In the genomic region with DNA sequence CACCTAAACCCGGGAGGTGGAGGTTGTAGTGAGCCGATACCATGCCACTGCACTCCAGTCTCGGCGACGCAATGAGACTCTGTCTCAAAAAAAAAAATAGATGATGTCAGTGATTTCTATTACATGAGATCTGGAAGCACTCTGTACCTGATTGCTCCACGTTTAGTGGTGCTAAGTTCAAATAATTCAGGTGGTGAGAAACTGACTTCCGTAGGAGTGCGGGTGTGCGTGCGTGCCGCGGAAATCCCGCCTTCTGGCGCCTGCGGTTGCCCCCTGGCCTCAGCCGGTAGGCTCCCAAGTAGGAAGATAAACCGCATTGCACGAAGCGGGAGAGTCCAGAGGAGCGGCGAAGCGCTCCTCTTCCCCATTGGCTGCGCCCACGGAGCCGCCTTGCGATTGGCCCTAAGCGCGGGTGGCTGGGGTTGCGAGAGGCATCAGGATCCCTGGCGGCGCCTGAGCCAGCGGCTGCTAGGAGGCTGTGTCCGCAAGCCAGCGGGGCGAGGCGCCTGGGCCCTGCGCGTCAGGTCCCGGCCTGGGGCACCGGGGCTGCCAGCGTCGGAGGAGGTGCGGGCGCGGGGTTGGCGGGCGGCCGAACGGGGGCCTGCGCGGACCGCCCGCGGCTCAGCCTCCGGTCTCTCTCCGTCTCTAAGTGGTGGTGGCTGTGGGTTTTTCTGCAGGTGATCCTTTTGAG, we compare ENCODE assay signal across 9 cellular contexts. TPM values are rescaled to one million over a fixed set of nuclear protein-coding genes. Genes with fewer than 3 reads are reported as not detected.
A peak's percentile ranks its signal among the peaks of the same experiment; 100 is the strongest.
DNase-seq lines count a peak whose midpoint lies in the region; ATAC-seq, FAIRE-seq and TF ChIP-seq lines count a peak whose summit lies in the region.
"Not testable (repeated sequence)": the region's sequence is repeated elsewhere in the genome, so short reads cannot be mapped to it uniquely, and the experiment has no call there.
"Had no signal": no experiment of that assay in that cellular context is flagged by ENCODE, and none has a peak within 500 bp of the region (broad histone marks: within the 10 kb centered on the region; RNA-seq: fewer than 3 reads in every experiment).

No MANE protein-coding gene starts in this region.

- H3K4me1 ChIP-seq in GM12878 (ENCODE audit: control insufficient read depth, insufficient read depth, low read length) = not testable (repeated sequence)

- in situ Hi-C loops in GM12878 (cut with MboI) = not testable (repeated sequence)

- H4K20me1 ChIP-seq in GM12878 (ENCODE audit: control insufficient read depth, insufficient read depth) = not testable (repeated sequence)

- not testable (repeated sequence) for H3K36me3 ChIP-seq in GM12878 (ENCODE audit: control insufficient read depth in 2 of 2, insufficient read depth in 2 of 2, low read length in 1 of 2)

- RAD21 ChIA-PET in GM12878 (lab: Charles Lee; ENCODE audit: unreplicated experiment) = not testable (repeated sequence)

- not testable (repeated sequence) for H3K27me3 ChIP-seq in GM12878 (replicated peaks in 1 of 2; ENCODE audit: control insufficient read depth in 2 of 2, insufficient read depth in 2 of 2, low read length in 1 of 2)

- DNase-seq in 8988T = peak; percentile 41
- DNase-seq in HEK293T (ENCODE audit: extremely low spot score) = peak; percentile 35
- DNase-seq in NCI-H748 treated with DMSO at 0.1 percent for 48 hours (lab: John Stamatoyannopoulos, UW) = peak; percentile 41
- DNase-seq in activated CD4-positive, alpha-beta T cell treated with anti-CD3 and anti-CD28 coated beads, Interleukin-2, amount 50 U/mL, for 4 hours = peak; percentile 56 to 60
- DNase-seq in GM12878 (ENCODE audit: low read depth, low spot score) = not testable (repeated sequence)
- DNase-seq in glomerular endothelial cell (ENCODE audit: extremely low read depth, low read depth, low spot score) = peak; percentile 20
- peak; percentile 15 for DNase-seq in mucosa of gallbladder (ENCODE audit: low spot score)
- peak; percentile 49 for DNase-seq in stimulated activated CD4-positive, alpha-beta T cell treated with anti-CD3 and anti-CD28 coated beads, Interleukin-2, amount 100 ng/mL, for 4 hours (ENCODE audit: low read depth)

- TF ChIP-seq POLR2A in GM12878 (IDR thresholded peaks at IDR 0.05; ENCODE audit: low read depth, low read length) = not testable (repeated sequence)

- not testable (repeated sequence) for H3K79me2 ChIP-seq in GM12878 (ENCODE audit: control insufficient read depth, insufficient read depth, low read length)

- not testable (repeated sequence) for BruUV-seq in GM12878 (replicated peaks; lab: Mats Ljungman, UMichigan)

- 26% methylated on average over 31 of the region's 56 CpGs for WGBS in GM12878 (ENCODE audit: insufficient coverage, insufficient replicate concordance, low lambda C conversion rate, missing lambda C conversion rate)

- intact Hi-C loops in GM12878 (cut with micrococcal nuclease; ENCODE audit: unreplicated experiment) = not testable (repeated sequence)

- not testable (repeated sequence) for H3K4me3 ChIP-seq in GM12878

- H3K9me3 ChIP-seq in GM12878 (replicated peaks; ENCODE audit: control insufficient read depth, insufficient read depth, low read length) = not testable (repeated sequence)

- H2AFZ ChIP-seq in GM12878 (ENCODE audit: control insufficient read depth, low read depth, low read length) = not testable (repeated sequence)

- not testable (repeated sequence) for TF ChIP-seq CTCF in GM12878 (IDR thresholded peaks at IDR 0.05 in 2 of 3, conservative IDR thresholded peaks at IDR 0.05 in 1 of 3; ENCODE audit: control insufficient read depth in 2 of 3, extremely low read depth in 1 of 3, insufficient read depth in 1 of 3, low read depth in 3 of 3, low read length in 3 of 3)

- peak; percentile 38; the same call in 2 of the 3 replicates for ATAC-seq in GM12878

- H3K9ac ChIP-seq in GM12878 (ENCODE audit: control insufficient read depth, insufficient read depth, low read length) = not testable (repeated sequence)

- not testable (repeated sequence) for FAIRE-seq in GM12878 (lab: Jason Lieb, UNC)

- POLR2A ChIA-PET in HEK293T (lab: Yijun Ruan, JAX); GM12878 (lab: Charles Lee): not testable (repeated sequence)

- not testable (repeated sequence) for H3K4me2 ChIP-seq in GM12878 (ENCODE audit: control insufficient read depth, insufficient read depth)

- TF ChIP-seq RAD21 in GM12878 (IDR thresholded peaks at IDR 0.05; ENCODE audit: insufficient read depth, low read depth, low read length) = not testable (repeated sequence)

- not testable (repeated sequence) for TF ChIP-seq EP300 in GM12878 (IDR thresholded peaks at IDR 0.05; ENCODE audit: borderline replicate concordance in 1 of 2, control insufficient read depth in 1 of 2, low read depth in 2 of 2, low read length in 2 of 2)

- CTCF ChIA-PET in HEK293T (lab: Yijun Ruan, JAX); GM12878 (lab: Yijun Ruan, JAX): not testable (repeated sequence)

- H3K27ac ChIP-seq in GM12878 (ENCODE audit: control insufficient read depth, insufficient read depth) = not testable (repeated sequence)

- SMC1A ChIA-PET in GM12878 (lab: Charles Lee; ENCODE audit: uncharacterized antibody, unreplicated experiment) = not testable (repeated sequence)

TF ChIP-seq in HEK293T, 16 proteins besides CTCF, POLR2A, EP300 and RAD21:
- peak; percentile 91 for TF ChIP-seq L3MBTL2 (conservative IDR thresholded peaks at IDR 0.05)
TF ChIP-seq in HEK293T: peak in this region for 1; not testable (repeated sequence) for 15.

RNA-seq across cellular contexts. Expression of gene GOLGA6L7, which starts 16.4 kb away (rescaled TPM):
- total RNA-seq in GM12878 (2013; cell fraction: nucleolus; rRNA removed) = not detected in 2 replicates
- total RNA-seq in GM12878 (2014; rRNA removed) = not detected in 2 replicates
- total RNA-seq in GM12878 (2014; rRNA removed; fragmentation: Illumina TruSeq; extraction: Trizol) = not detected in 2 replicates
- not detected in 2 replicates for total RNA-seq in GM12878 (2021)
- not detected for polyA plus RNA-seq in GM12878 (2011; ENCODE audit: low read depth)
- polyA plus RNA-seq in GM12878 (2011; rRNA removed) = not detected in 2 replicates
- polyA plus RNA-seq in GM12878 (2011; cell fraction: cytosol; rRNA removed) = not detected in 2 replicates
- polyA plus RNA-seq in GM12878 (2011; cell fraction: nucleus; rRNA removed) = not detected in 2 replicates
- polyA plus RNA-seq in GM12878 (2012) = not detected in 2 replicates
- not detected in 2 replicates for polyA plus RNA-seq in GM12878 (2014; fragmentation: Illumina TruSeq; extraction: Trizol)
- not detected for polyA plus RNA-seq in GM12878 (2014; fragmentation: Nextera tagmentation; extraction: Ambion mirVana)
- not detected in 2 replicates for polyA plus RNA-seq in GM12878 (2014; rRNA removed)
- polyA plus RNA-seq in GM12878 (2016; fragmentation: Nextera tagmentation; extraction: Ambion mirVana) = not detected
- not detected in 2 replicates for polyA minus RNA-seq in GM12878 (2011; rRNA and poly(A)+ RNA removed)
- polyA minus RNA-seq in GM12878 (2011; cell fraction: cytosol; rRNA and poly(A)+ RNA removed) = not detected in 2 replicates
- polyA minus RNA-seq in GM12878 (2011; cell fraction: nucleus; rRNA and poly(A)+ RNA removed) = not detected in 2 replicates
- not detected in 2 replicates for total RNA-seq in glomerular endothelial cell
- not detected for total RNA-seq in mucosa of gallbladder
- polyA plus RNA-seq: esophagus had no signal

RNA-seq across cellular contexts. Expression of gene APBA2, which starts 53.7 kb away (rescaled TPM):
- total RNA-seq in GM12878 (2013; cell fraction: nucleolus; rRNA removed) = 0.20 TPM in 1 of 2 replicates, not detected in the other
- total RNA-seq in GM12878 (2014; rRNA removed) = not detected in 2 replicates
- not detected in 2 replicates for total RNA-seq in GM12878 (2014; rRNA removed; fragmentation: Illumina TruSeq; extraction: Trizol)
- total RNA-seq in GM12878 (2021) = 0.08 and 0.26 TPM in 2 replicates
- polyA plus RNA-seq in GM12878 (2011; ENCODE audit: low read depth) = not detected
- 0.07 TPM in 1 of 2 replicates, not detected in the other for polyA plus RNA-seq in GM12878 (2011; rRNA removed)
- 0.01 and 0.03 TPM in 2 replicates for polyA plus RNA-seq in GM12878 (2011; cell fraction: cytosol; rRNA removed)
- polyA plus RNA-seq in GM12878 (2011; cell fraction: nucleus; rRNA removed) = 0.06 and 0.07 TPM in 2 replicates
- polyA plus RNA-seq in GM12878 (2012) = not detected in 2 replicates
- polyA plus RNA-seq in GM12878 (2014; fragmentation: Illumina TruSeq; extraction: Trizol) = not detected in 2 replicates
- polyA plus RNA-seq in GM12878 (2014; fragmentation: Nextera tagmentation; extraction: Ambion mirVana) = not detected
- not detected in 2 replicates for polyA plus RNA-seq in GM12878 (2014; rRNA removed)
- under 1 TPM in 1 of 2 experiments, not detected in 1; 0.06 TPM for polyA plus RNA-seq in GM12878 (2016; fragmentation: Nextera tagmentation; extraction: Ambion mirVana)
- polyA minus RNA-seq in GM12878 (2011; rRNA and poly(A)+ RNA removed) = 0.36 TPM in 1 of 2 replicates, not detected in the other
- polyA minus RNA-seq in GM12878 (2011; cell fraction: cytosol; rRNA and poly(A)+ RNA removed) = not detected in 2 replicates
- not detected in 2 replicates for polyA minus RNA-seq in GM12878 (2011; cell fraction: nucleus; rRNA and poly(A)+ RNA removed)
- total RNA-seq in glomerular endothelial cell = 53.5 and 59.1 TPM in 2 replicates
- total RNA-seq in mucosa of gallbladder = 3.4 TPM

Comparison
In these comparisons a context has a peak if more than half of its experiments do, and no peak if none do; other contexts are left out.
1. RNA of gene APBA2, which starts 53.7 kb away (total RNA-seq): 53.5 to 59.1 TPM in glomerular endothelial cell; 3.4 TPM in mucosa of gallbladder (single experiment) and 0.08 to 0.26 TPM in GM12878; every median in the first group is over 10 times any median in the second.